15 cellular contexts compared by ENCODE assay signal in genomic region chr14:20686386-20687143, GRCh38. TPM values are rescaled to one million over a fixed set of nuclear protein-coding genes. Genes with fewer than 3 reads are reported as not detected.
A peak's percentile ranks its signal among the peaks of the same experiment; 100 is the strongest.
DNase-seq lines count a peak whose midpoint lies in the region; ATAC-seq and TF ChIP-seq lines count a peak whose summit lies in the region.
"Had no signal": no experiment of that assay in that cellular context is flagged by ENCODE, and none has a peak within 500 bp of the region (broad histone marks: within the 10 kb centered on the region; RNA-seq: fewer than 3 reads in every experiment).

No MANE protein-coding gene starts in this region.

- H3K4me1 Mint-ChIP-seq in naive thymus-derived CD4-positive, alpha-beta T cell = peaks cover 4 to 23% (median 14%) of the 10 kb centered on the region in 7 donors

- no peaks in the 10 kb centered on the region for H3K36me3 Mint-ChIP-seq in naive thymus-derived CD4-positive, alpha-beta T cell

- TF ChIP-seq EP300 in transverse colon (IDR thresholded peaks at IDR 0.05; ENCODE audit: low read depth) = no peak

- WGBS in transverse colon (ENCODE audit: low coverage in 1 of 2), 2 donors = 44 to 52% methylated on average over 5 to 7 of the region's 7 CpGs

- H3K36me3 ChIP-seq in KMS-11 (ENCODE audit: insufficient read depth) (no peaks in the 10 kb centered on the region), endocrine pancreas (ENCODE audit: control insufficient read depth, insufficient read depth, low read length) (no peaks in the 10 kb centered on the region), mucosa of stomach (ENCODE audit: control insufficient read depth, insufficient read depth, low read length) (no peaks in the 10 kb centered on the region), transverse colon (no peaks in the 10 kb centered on the region)
- peaks cover 0 to 6% (median 0%) of the 10 kb centered on the region in 3 experiments for H3K36me3 ChIP-seq in naive thymus-derived CD4-positive, alpha-beta T cell (ENCODE audit: control insufficient read depth in 2 of 3, insufficient read depth in 3 of 3, low read length in 3 of 3)
- H3K36me3 ChIP-seq: neutrophil, spleen had no signal

- H3K9ac ChIP-seq in KMS-11 (no peak overlapping the region), endocrine pancreas (ENCODE audit: control insufficient read depth, insufficient read depth, low read length) (no peak overlapping the region), mucosa of stomach (ENCODE audit: low read length) (peak overlapping the region; percentile 99)

- H3K27ac ChIP-seq in KMS-11 (no peak overlapping the region), transverse colon (peak overlapping the region; percentile 99 to 100 (median 100))
- no peak overlapping the region for H3K27ac ChIP-seq in naive thymus-derived CD4-positive, alpha-beta T cell (ENCODE audit: low read depth, low read length)
- H3K27ac ChIP-seq: neutrophil had no signal

- H3K4me3 ChIP-seq in KMS-11 (IDR thresholded peaks at IDR 0.05; ENCODE audit: insufficient read depth, low read depth, low read length) (no peak overlapping the region), endocrine pancreas (ENCODE audit: control insufficient read depth, insufficient read depth, low read length) (peak overlapping the region; percentile 9), mucosa of stomach (ENCODE audit: low read length) (peak overlapping the region; percentile 38), transverse colon (peak overlapping the region in 3 of 4 donors; percentile 61 to 77 (median 61))
- H3K4me3 ChIP-seq in naive thymus-derived CD4-positive, alpha-beta T cell (ENCODE audit: low read length) = no peak overlapping the region

- no peaks in the 10 kb centered on the region for H3K27me3 ChIP-seq in KMS-11 (ENCODE audit: insufficient read depth, low read depth)
- no peaks in the 10 kb centered on the region for H3K27me3 ChIP-seq in endocrine pancreas (ENCODE audit: control insufficient read depth, insufficient read depth, low read length)
- H3K27me3 ChIP-seq in mucosa of stomach (ENCODE audit: control insufficient read depth, insufficient read depth, low read length) = no peaks in the 10 kb centered on the region
- H3K27me3 ChIP-seq in transverse colon = no peaks in the 10 kb centered on the region
- no peaks in the 10 kb centered on the region for H3K27me3 ChIP-seq in naive thymus-derived CD4-positive, alpha-beta T cell (ENCODE audit: control insufficient read depth in 2 of 2, insufficient read depth in 2 of 2, low read length in 2 of 2)
- H3K27me3 ChIP-seq: spleen had no signal

- H3K9me3 Mint-ChIP-seq in naive thymus-derived CD4-positive, alpha-beta T cell = peaks cover 0 to 3% (median 0%) of the 10 kb centered on the region in 11 donors
- H3K9me3 Mint-ChIP-seq: activated CD4-positive, alpha-beta memory T cell treated with anti-CD3 and anti-CD28 coated beads, Interleukin-2, amount 10 ng/mL, durations not matched to agents 7 days and 5 days had no signal

- peak overlapping the region; percentile 81; the same call in 1 of the 2 replicates for H3K4me2 ChIP-seq in KMS-11

- POLR2A ChIA-PET in naive thymus-derived CD4-positive, alpha-beta T cell (lab: Charles Lee) = interaction anchor here (0.9 kb wide), 1 partner anchor 10 kb away, joined by 3 read pairs; no protein-coding TSS in a partner anchor

- intact Hi-C loops in transverse colon (cut with DNase I; ENCODE audit: low total_unique reads) = no loop called here
- intact Hi-C loops in naive thymus-derived CD4-positive, alpha-beta T cell (cut with micrococcal nuclease) = no loop called here

- peak overlapping the region in 1 of 9 donors; percentile 0 for H3K27ac Mint-ChIP-seq in naive thymus-derived CD4-positive, alpha-beta T cell
- H3K27ac Mint-ChIP-seq: activated CD4-positive, alpha-beta memory T cell treated with anti-CD3 and anti-CD28 coated beads, Interleukin-2, amount 10 ng/mL, durations not matched to agents 7 days and 5 days had no signal

- peak; percentile 45 for DNase-seq in transverse colon
- DNase-seq in naive thymus-derived CD4-positive, alpha-beta T cell = no peak
- DNase-seq in amniotic stem cell (lab: John Stamatoyannopoulos, UW) = no peak
- DNase-seq in RKO (ENCODE audit: low spot score) = no peak
- DNase-seq: activated CD4-positive, alpha-beta memory T cell treated with anti-CD3 and anti-CD28 coated beads, Interleukin-2, amount 10 ng/mL, durations not matched to agents 7 days and 5 days; aorta; NCI-H2081 treated with DMSO at 0.1 percent for 48 hours; NK-92 treated with Interleukin-12 subunit alpha and Interleukin-12 subunit beta, amount 100 ng/mL, for 24 hours; spleen had no signal

- in situ Hi-C loops in transverse colon (cut with MboI; ENCODE audit: low pct_ligation_motif_present in 1 of 4, low pct_unique_long_range_greater_than_20kb in 1 of 4, low sequenced_read_pairs in 3 of 4) = loop anchor here in 3 of 4 donors (5.0 to 25.0 kb wide), 7 partner anchors 72 to 362 kb away; partner anchors contain the start of genes CCNB1IP1 (in 2 of the 3), APEX1 (in 1 of the 3), METTL17 (in 1 of the 3) and OSGEP (in 1 of the 3)

- H4K20me1 ChIP-seq in KMS-11 (ENCODE audit: insufficient read depth) = no peaks in the 10 kb centered on the region

- H3K4me3 Mint-ChIP-seq in naive thymus-derived CD4-positive, alpha-beta T cell = no peak overlapping the region
- H3K4me3 Mint-ChIP-seq: activated CD4-positive, alpha-beta memory T cell treated with anti-CD3 and anti-CD28 coated beads, Interleukin-2, amount 10 ng/mL, durations not matched to agents 7 days and 5 days had no signal

- no peaks in the 10 kb centered on the region for H3K79me2 ChIP-seq in KMS-11 (ENCODE audit: insufficient read depth, low read depth)

- TF ChIP-seq CTCF in KMS-11 (conservative IDR thresholded peaks at IDR 0.05; ENCODE audit: low read depth, low read length) (no peak), transverse colon (IDR thresholded peaks at IDR 0.05) (no peak)

- H3K9me3 ChIP-seq in endocrine pancreas (ENCODE audit: control insufficient read depth, low read length) (no peaks in the 10 kb centered on the region), mucosa of stomach (ENCODE audit: control insufficient read depth, low read length) (no peaks in the 10 kb centered on the region), transverse colon (no peaks in the 10 kb centered on the region)
- no peaks in the 10 kb centered on the region for H3K9me3 ChIP-seq in naive thymus-derived CD4-positive, alpha-beta T cell (ENCODE audit: control insufficient read depth in 2 of 3, low read length in 3 of 3)
- H3K9me3 ChIP-seq: neutrophil, spleen had no signal

- TF ChIP-seq POLR2A in transverse colon (IDR thresholded peaks at IDR 0.05) = no peak

- ATAC-seq in naive thymus-derived CD4-positive, alpha-beta T cell = no peak

- H3K4me1 ChIP-seq in KMS-11 (ENCODE audit: low read depth, poor library complexity, severe bottlenecking) = peaks cover 14% of the 10 kb centered on the region
- peaks cover 4% of the 10 kb centered on the region for H3K4me1 ChIP-seq in endocrine pancreas (ENCODE audit: control insufficient read depth, insufficient read depth, low read length)
- H3K4me1 ChIP-seq in mucosa of stomach (ENCODE audit: control insufficient read depth, insufficient read depth, low read length) = peaks cover 28% of the 10 kb centered on the region
- H3K4me1 ChIP-seq in transverse colon = peaks cover 6 to 59% (median 35%) of the 10 kb centered on the region in 4 donors
- H3K4me1 ChIP-seq in naive thymus-derived CD4-positive, alpha-beta T cell (ENCODE audit: control insufficient read depth in 2 of 2, insufficient read depth in 2 of 2, low read length in 2 of 2) = peaks cover 4 to 5% of the 10 kb centered on the region in 2 donors

- H3K27me3 Mint-ChIP-seq in naive thymus-derived CD4-positive, alpha-beta T cell = no peaks in the 10 kb centered on the region
- H3K27me3 Mint-ChIP-seq: activated CD4-positive, alpha-beta memory T cell treated with anti-CD3 and anti-CD28 coated beads, Interleukin-2, amount 10 ng/mL, durations not matched to agents 7 days and 5 days had no signal

- H2AFZ ChIP-seq in KMS-11 (ENCODE audit: low read depth) = no peak overlapping the region

- CTCF ChIA-PET in naive thymus-derived CD4-positive, alpha-beta T cell (lab: Charles Lee) = interaction anchor here (2.0 kb wide), 1 partner anchor 77 kb away, joined by 7 read pairs; no protein-coding TSS in a partner anchor

RNA-seq across cellular contexts. Expression of gene ANG, which starts 2.0 kb away (rescaled TPM):
- 10 to 100 TPM; 10.5 to 37.1 (median 25.7) TPM for total RNA-seq in transverse colon
- 1 to 10 TPM in 3 of 5 experiments, not detected in 2; 1.6 to 3.5 (median 1.7) TPM for total RNA-seq in naive thymus-derived CD4-positive, alpha-beta T cell
- under 1 TPM in 1 of 2 donors, not detected in 1; 0.40 TPM for polyA plus RNA-seq in naive thymus-derived CD4-positive, alpha-beta T cell

RNA-seq across cellular contexts. Expression of gene RNASE4, which starts 2.2 kb away (rescaled TPM):
- total RNA-seq in transverse colon = 10 to 100 TPM; 24.7 to 78.9 (median 76.5) TPM
- total RNA-seq in naive thymus-derived CD4-positive, alpha-beta T cell = 1 to 10 TPM in 1 of 5 experiments, under 1 TPM in 4; 0.17 to 4.2 (median 0.43) TPM
- polyA plus RNA-seq in naive thymus-derived CD4-positive, alpha-beta T cell = under 1 TPM in 1 of 2 donors, not detected in 1; 0.83 TPM

RNA-seq across cellular contexts. Expression of gene OR6S1, which starts 45.1 kb away (rescaled TPM):
- not detected for total RNA-seq in transverse colon
- not detected for total RNA-seq in naive thymus-derived CD4-positive, alpha-beta T cell
- polyA plus RNA-seq in naive thymus-derived CD4-positive, alpha-beta T cell = not detected
- total RNA-seq: activated CD4-positive, alpha-beta memory T cell treated with anti-CD3 and anti-CD28 coated beads, Interleukin-2, amount 10 ng/mL, durations not matched to agents 7 days and 5 days; aorta; fibroblast of lung; lung microvascular endothelial cell had no signal
- polyA plus RNA-seq: aorta, fibroblast of lung had no signal

RNA-seq across cellular contexts. Expression of gene EDDM3A, which starts 59.1 kb away (rescaled TPM):
- not detected for total RNA-seq in transverse colon
- total RNA-seq in naive thymus-derived CD4-positive, alpha-beta T cell = not detected
- not detected for polyA plus RNA-seq in naive thymus-derived CD4-positive, alpha-beta T cell
- total RNA-seq: activated CD4-positive, alpha-beta memory T cell treated with anti-CD3 and anti-CD28 coated beads, Interleukin-2, amount 10 ng/mL, durations not matched to agents 7 days and 5 days; aorta; fibroblast of lung; lung microvascular endothelial cell; spleen had no signal
- polyA plus RNA-seq: aorta, fibroblast of lung had no signal

Comparison
In these comparisons a context has a peak if more than half of its experiments do, and no peak if none do; other contexts are left out.
1. H3K27ac ChIP-seq: peak in transverse colon (4 of 4); none in KMS-11 (single experiment) and naive thymus-derived CD4-positive, alpha-beta T cell (single experiment).
2. H3K4me3 ChIP-seq: peak in endocrine pancreas (single experiment), mucosa of stomach (single experiment) and transverse colon (3 of 4); none in KMS-11 (single experiment) and naive thymus-derived CD4-positive, alpha-beta T cell (single experiment).
3. RNA of gene RNASE4, which starts 2.2 kb away (total RNA-seq): 24.7 to 78.9 TPM in transverse colon; 0.17 to 4.2 TPM in naive thymus-derived CD4-positive, alpha-beta T cell; every median in the first group is over 4 times any median in the second.